8 cellular contexts compared by ENCODE assay signal in genomic region chr21:37220981-37221664, GRCh38. TPM values are rescaled to one million over a fixed set of nuclear protein-coding genes. Genes with fewer than 3 reads are reported as not detected.
A peak's percentile ranks its signal among the peaks of the same experiment; 100 is the strongest.
DNase-seq lines count a peak whose midpoint lies in the region; ATAC-seq and TF ChIP-seq lines count a peak whose summit lies in the region.

No MANE protein-coding gene starts in this region.

- TF ChIP-seq CTCF in GM23338 (conservative IDR thresholded peaks at IDR 0.05; ENCODE audit: low read depth in 2 of 2): peak in 1 of 2 experiments; percentile 53; a peak in 2 of 4 replicates
- TF ChIP-seq CTCF in foreskin fibroblast (IDR thresholded peaks at IDR 0.05; ENCODE audit: low read depth, low read length): peak; percentile 6
- TF ChIP-seq CTCF in neural progenitor cell (IDR thresholded peaks at IDR 0.05): no peak

- no peaks in the 10 kb centered on the region for H4K20me1 ChIP-seq in GM23338 (replicated peaks; ENCODE audit: insufficient read depth)
- H4K20me1 ChIP-seq in neural progenitor cell (ENCODE audit: low read depth): no peaks in the 10 kb centered on the region

- DNase-seq in ELF-1 (ENCODE audit: low read depth, low spot score) (peak; percentile 96), GM23338 (ENCODE audit: low spot score) (peak; percentile 95), Kasumi-1 (lab: John Stamatoyannopoulos, UW) (peak; percentile 95 to 96), activated gamma-delta T cell (lab: John Stamatoyannopoulos, UW) (peak; percentile 86), foreskin fibroblast (peak; percentile 94 to 97), neural progenitor cell (ENCODE audit: low spot score) (peak; percentile 33), stromal cell of bone marrow (ENCODE audit: low read depth) (peak; percentile 83)

- TF ChIP-seq POLR2A in Raji (IDR thresholded peaks at IDR 0.05; ENCODE audit: insufficient read depth, low read depth, low read length): peak; percentile 85

- H2AFZ ChIP-seq in GM23338 (peak overlapping the region; percentile 96), neural progenitor cell (replicated peaks) (no peak overlapping the region)

- peak overlapping the region; percentile 90 for H3K4me2 ChIP-seq in GM23338
- H3K4me2 ChIP-seq in neural progenitor cell: no peak overlapping the region

- no peaks in the 10 kb centered on the region; the same call in 1 of the 2 replicates for H3K9me2 ChIP-seq in GM23338 (ENCODE audit: insufficient read depth)

- H3K9ac ChIP-seq in neural progenitor cell: no peak overlapping the region

- H3K4me1 Mint-ChIP-seq in GM23338: peaks cover 6% of the 10 kb centered on the region
- H3K4me1 Mint-ChIP-seq in neural progenitor cell: no peaks in the 10 kb centered on the region

- peak overlapping the region; percentile 72 for H3K4me3 Mint-ChIP-seq in GM23338
- peak overlapping the region; percentile 57 for H3K4me3 Mint-ChIP-seq in neural progenitor cell

- H3K36me3 Mint-ChIP-seq in GM23338 (ENCODE audit: low read depth) (peaks cover 47% of the 10 kb centered on the region), neural progenitor cell (peaks cover 47% of the 10 kb centered on the region)

- H3K27ac ChIP-seq in GM23338 (ENCODE audit: low read depth) (no peak overlapping the region), neural progenitor cell (no peak overlapping the region)

- peaks cover 19% of the 10 kb centered on the region for H3K36me3 ChIP-seq in GM23338 (ENCODE audit: insufficient read depth)
- H3K36me3 ChIP-seq in neural progenitor cell: no peaks in the 10 kb centered on the region

- H3F3A ChIP-seq in GM23338 (replicated peaks; ENCODE audit: low read depth) (no peaks in the 10 kb centered on the region), neural progenitor cell (ENCODE audit: low read depth) (no peaks in the 10 kb centered on the region)

- H3K4me1 ChIP-seq in GM23338 (ENCODE audit: insufficient read depth): no peaks in the 10 kb centered on the region; the same call in 1 of the 2 replicates
- H3K4me1 ChIP-seq in neural progenitor cell: no peaks in the 10 kb centered on the region

- H3K27me3 Mint-ChIP-seq in GM23338 (ENCODE audit: insufficient read depth, low read depth, poor library complexity): peaks cover 19% of the 10 kb centered on the region
- H3K27me3 Mint-ChIP-seq in neural progenitor cell (ENCODE audit: insufficient read depth, low read depth): no peaks in the 10 kb centered on the region

- H3K27ac Mint-ChIP-seq in GM23338 (no peak overlapping the region), neural progenitor cell (no peak overlapping the region)

- H3K27me3 ChIP-seq in GM23338 (ENCODE audit: insufficient read depth): peaks cover 17% of the 10 kb centered on the region
- no peaks in the 10 kb centered on the region for H3K27me3 ChIP-seq in neural progenitor cell

- H3K79me2 ChIP-seq in GM23338 (replicated peaks; ENCODE audit: insufficient read depth) (no peaks in the 10 kb centered on the region), neural progenitor cell (ENCODE audit: low read depth) (no peaks in the 10 kb centered on the region)

- no peaks in the 10 kb centered on the region for H3K9me3 ChIP-seq in neural progenitor cell (ENCODE audit: low read depth)

- H3K4me3 ChIP-seq in GM23338 (peak overlapping the region; percentile 65), foreskin fibroblast (ENCODE audit: low read depth in 1 of 2, low read length in 2 of 2) (peak overlapping the region; percentile 52 to 64), neural progenitor cell (no peak overlapping the region)

- H3K9me3 Mint-ChIP-seq in GM23338 (peaks cover 33% of the 10 kb centered on the region; the same call in 2 of the 3 replicates), neural progenitor cell (no peaks in the 10 kb centered on the region)

- peak; percentile 90 for ATAC-seq in GM23338

TF ChIP-seq in GM23338, 12 proteins besides CTCF, POLR2A, EP300 and RAD21 (continues in another document):
- TF ChIP-seq REST (IDR thresholded peaks at IDR 0.05; ENCODE audit: unreplicated experiment) (no peak), ZNF114 (CRISPR knock-in tag; IDR thresholded peaks at IDR 0.05) (no peak), CREB1 (CRISPR knock-in tag; IDR thresholded peaks at IDR 0.05; ENCODE audit: low read depth) (0 out of 2 replicates have a peak, but pooled peaks have one; percentile 34), EZH2 (IDR thresholded peaks at IDR 0.05; ENCODE audit: low read depth, unreplicated experiment) (no peak)
- TF ChIP-seq, protein P1, sequence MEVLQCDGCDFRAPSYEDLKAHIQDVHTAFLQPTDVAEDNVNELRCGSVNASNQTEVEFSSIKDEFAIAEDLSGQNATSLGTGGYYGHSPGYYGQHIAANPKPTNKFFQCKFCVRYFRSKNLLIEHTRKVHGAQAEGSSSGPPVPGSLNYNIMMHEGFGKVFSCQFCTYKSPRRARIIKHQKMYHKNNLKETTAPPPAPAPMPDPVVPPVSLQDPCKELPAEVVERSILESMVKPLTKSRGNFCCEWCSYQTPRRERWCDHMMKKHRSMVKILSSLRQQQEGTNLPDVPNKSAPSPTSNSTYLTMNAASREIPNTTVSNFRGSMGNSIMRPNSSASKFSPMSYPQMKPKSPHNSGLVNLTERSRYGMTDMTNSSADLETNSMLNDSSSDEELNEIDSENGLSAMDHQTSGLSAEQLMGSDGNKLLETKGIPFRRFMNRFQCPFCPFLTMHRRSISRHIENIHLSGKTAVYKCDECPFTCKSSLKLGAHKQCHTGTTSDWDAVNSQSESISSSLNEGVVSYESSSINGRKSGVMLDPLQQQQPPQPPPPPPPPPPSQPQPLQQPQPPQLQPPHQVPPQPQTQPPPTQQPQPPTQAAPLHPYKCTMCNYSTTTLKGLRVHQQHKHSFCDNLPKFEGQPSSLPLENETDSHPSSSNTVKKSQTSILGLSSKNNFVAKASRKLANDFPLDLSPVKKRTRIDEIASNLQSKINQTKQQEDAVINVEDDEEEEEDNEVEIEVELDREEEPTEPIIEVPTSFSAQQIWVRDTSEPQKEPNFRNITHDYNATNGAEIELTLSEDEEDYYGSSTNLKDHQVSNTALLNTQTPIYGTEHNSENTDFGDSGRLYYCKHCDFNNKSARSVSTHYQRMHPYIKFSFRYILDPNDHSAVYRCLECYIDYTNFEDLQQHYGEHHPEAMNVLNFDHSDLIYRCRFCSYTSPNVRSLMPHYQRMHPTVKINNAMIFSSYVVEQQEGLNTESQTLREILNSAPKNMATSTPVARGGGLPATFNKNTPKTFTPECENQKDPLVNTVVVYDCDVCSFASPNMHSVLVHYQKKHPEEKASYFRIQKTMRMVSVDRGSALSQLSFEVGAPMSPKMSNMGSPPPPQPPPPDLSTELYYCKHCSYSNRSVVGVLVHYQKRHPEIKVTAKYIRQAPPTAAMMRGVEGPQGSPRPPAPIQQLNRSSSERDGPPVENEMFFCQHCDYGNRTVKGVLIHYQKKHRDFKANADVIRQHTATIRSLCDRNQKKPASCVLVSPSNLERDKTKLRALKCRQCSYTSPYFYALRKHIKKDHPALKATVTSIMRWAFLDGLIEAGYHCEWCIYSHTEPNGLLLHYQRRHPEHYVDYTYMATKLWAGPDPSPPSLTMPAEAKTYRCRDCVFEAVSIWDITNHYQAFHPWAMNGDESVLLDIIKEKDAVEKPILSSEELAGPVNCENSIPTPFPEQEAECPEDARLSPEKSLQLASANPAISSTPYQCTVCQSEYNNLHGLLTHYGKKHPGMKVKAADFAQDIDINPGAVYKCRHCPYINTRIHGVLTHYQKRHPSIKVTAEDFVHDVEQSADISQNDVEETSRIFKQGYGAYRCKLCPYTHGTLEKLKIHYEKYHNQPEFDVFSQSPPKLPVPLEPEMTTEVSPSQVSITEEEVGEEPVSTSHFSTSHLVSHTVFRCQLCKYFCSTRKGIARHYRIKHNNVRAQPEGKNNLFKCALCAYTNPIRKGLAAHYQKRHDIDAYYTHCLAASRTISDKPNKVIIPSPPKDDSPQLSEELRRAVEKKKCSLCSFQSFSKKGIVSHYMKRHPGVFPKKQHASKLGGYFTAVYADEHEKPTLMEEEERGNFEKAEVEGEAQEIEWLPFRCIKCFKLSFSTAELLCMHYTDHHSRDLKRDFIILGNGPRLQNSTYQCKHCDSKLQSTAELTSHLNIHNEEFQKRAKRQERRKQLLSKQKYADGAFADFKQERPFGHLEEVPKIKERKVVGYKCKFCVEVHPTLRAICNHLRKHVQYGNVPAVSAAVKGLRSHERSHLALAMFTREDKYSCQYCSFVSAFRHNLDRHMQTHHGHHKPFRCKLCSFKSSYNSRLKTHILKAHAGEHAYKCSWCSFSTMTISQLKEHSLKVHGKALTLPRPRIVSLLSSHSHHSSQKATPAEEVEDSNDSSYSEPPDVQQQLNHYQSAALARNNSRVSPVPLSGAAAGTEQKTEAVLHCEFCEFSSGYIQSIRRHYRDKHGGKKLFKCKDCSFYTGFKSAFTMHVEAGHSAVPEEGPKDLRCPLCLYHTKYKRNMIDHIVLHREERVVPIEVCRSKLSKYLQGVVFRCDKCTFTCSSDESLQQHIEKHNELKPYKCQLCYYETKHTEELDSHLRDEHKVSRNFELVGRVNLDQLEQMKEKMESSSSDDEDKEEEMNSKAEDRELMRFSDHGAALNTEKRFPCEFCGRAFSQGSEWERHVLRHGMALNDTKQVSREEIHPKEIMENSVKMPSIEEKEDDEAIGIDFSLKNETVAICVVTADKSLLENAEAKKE (CRISPR knock-in tag; IDR thresholded peaks at IDR 0.05): no peak

RNA-seq across cellular contexts. Expression of gene VPS26C, which starts 46.0 kb away (rescaled TPM):
- 79.1 and 91.2 TPM in 2 replicates for total RNA-seq in GM23338 (2014; rRNA removed; shearing (Covaris generic))
- 39.3 and 45.1 TPM in 2 replicates for polyA plus RNA-seq in GM23338 (2016; fragmentation: Nextera tagmentation; extraction: Ambion mirVana)
- 60.2 and 80.5 TPM in 2 replicates for total RNA-seq in neural progenitor cell (ENCODE audit: low replicate concordance)

Comparison
In these comparisons a context has a peak if more than half of its experiments do, and no peak if none do; other contexts are left out.
1. DNase-seq: peak in every context shown above with its lines; median percentile 96 in ELF-1; 96 in Kasumi-1; 96 in foreskin fibroblast; 95 in GM23338; 86 in activated gamma-delta T cell; 83 in stromal cell of bone marrow; 33 in neural progenitor cell.